In the genomic region with DNA sequence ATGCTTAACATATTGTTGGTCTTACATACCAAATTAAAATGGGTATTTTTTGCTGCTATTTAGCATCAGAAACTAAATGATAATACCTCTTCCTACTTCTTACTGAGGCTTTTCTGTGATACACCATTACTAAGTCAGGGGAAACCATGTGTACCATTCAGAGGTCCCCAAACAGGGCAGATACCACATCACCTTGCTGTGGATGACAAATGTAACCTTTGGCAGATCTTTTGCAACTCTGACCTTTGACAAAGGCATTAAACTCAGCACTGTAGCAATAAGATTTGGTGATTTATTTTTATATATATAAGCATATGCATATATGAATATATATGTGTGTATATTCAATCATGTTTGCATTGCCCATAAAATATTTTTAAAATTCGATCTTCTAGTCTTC, we compare ENCODE assay signal across 34 cellular contexts. TPM values are rescaled to one million over a fixed set of nuclear protein-coding genes. Genes with fewer than 3 reads are reported as not detected.
"Had no signal": no experiment of that assay in that cellular context is flagged by ENCODE, and none has a peak within 500 bp of the region (broad histone marks: within the 10 kb centered on the region; RNA-seq: fewer than 3 reads in every experiment).

No MANE protein-coding gene starts in this region.

- H2AFZ ChIP-seq: hepatocyte had no signal

- DNase-seq: activated CD4-positive, alpha-beta T cell treated with anti-CD3 and anti-CD28 coated beads for 48 hours; activated CD4-positive, alpha-beta T cell treated with anti-CD3 and anti-CD28 coated beads, Interleukin-2, amount 50 U/mL, for 48 hours; activated CD8-positive, alpha-beta memory T cell treated with anti-CD3 and anti-CD28 coated beads for 24 hours; activated effector memory CD4-positive, alpha-beta T cell treated with Interleukin-2 at 50 U/mL for 16 hours; activated naive CD4-positive, alpha-beta T cell treated with anti-CD3 and anti-CD28 coated beads for 36 hours; activated naive CD8-positive, alpha-beta T cell treated with anti-CD3 and anti-CD28 coated beads, Interleukin-2, amount 10 ng/mL, durations not matched to agents 7 days and 5 days; amniotic stem cell; brain microvascular endothelial cell; cortex of kidney; effector memory CD8-positive, alpha-beta T cell; erythroblast; gastrocnemius medialis; islet precursor cell; left cardiac atrium; mesenchymal stem cell; posterior cingulate gyrus; stimulated activated CD4-positive, alpha-beta T cell treated with anti-CD3 and anti-CD28 coated beads, Interleukin-4, amount 100 ng/mL, for 24 hours; T-helper 9 cell; testis; trophoblast cell had no signal

- H3K36me3 ChIP-seq: brain microvascular endothelial cell had no signal

- H3K4me3 ChIP-seq: gastrocnemius medialis, hepatocyte, skin epidermis, testis had no signal

- H3K9me3 ChIP-seq: gastrocnemius medialis, testis had no signal

- H3K27ac ChIP-seq: brain microvascular endothelial cell, gastrocnemius medialis, hepatocyte, skin epidermis, testis, VCaP had no signal

- FAIRE-seq: astrocyte, urothelium cell line had no signal

- H3K4me1 ChIP-seq: gastrocnemius medialis, testis had no signal

- ATAC-seq: activated CD4-positive, CD25-positive, alpha-beta regulatory T cell treated with anti-CD3 and anti-CD28 coated beads, Interleukin-2, amount 50 U/mL, for 24 hours; effector memory CD8-positive, alpha-beta T cell; gastrocnemius medialis; left cardiac atrium had no signal

- H3K9me3 Mint-ChIP-seq: activated naive CD4-positive, alpha-beta T cell treated with anti-CD3 and anti-CD28 coated beads for 36 hours; activated naive CD8-positive, alpha-beta T cell treated with anti-CD3 and anti-CD28 coated beads, Interleukin-2, amount 10 ng/mL, durations not matched to agents 7 days and 5 days; effector memory CD8-positive, alpha-beta T cell; nephron; stimulated activated memory B cell treated with anti-CD40 and anti-IgM and Interleukin-4, amounts not matched to agents 10 μg/mL and 1 μg/mL and 100 μg/mL, for 72 hours had no signal

- H3K79me2 ChIP-seq: hepatocyte had no signal

- H3K4me2 ChIP-seq: hepatocyte had no signal

- H3K4me3 Mint-ChIP-seq: activated naive CD4-positive, alpha-beta T cell treated with anti-CD3 and anti-CD28 coated beads for 36 hours; activated naive CD8-positive, alpha-beta T cell treated with anti-CD3 and anti-CD28 coated beads, Interleukin-2, amount 10 ng/mL, durations not matched to agents 7 days and 5 days; effector memory CD8-positive, alpha-beta T cell; nephron had no signal

- H3K27ac Mint-ChIP-seq: activated naive CD4-positive, alpha-beta T cell treated with anti-CD3 and anti-CD28 coated beads for 36 hours; activated naive CD8-positive, alpha-beta T cell treated with anti-CD3 and anti-CD28 coated beads, Interleukin-2, amount 10 ng/mL, durations not matched to agents 7 days and 5 days; nephron; stimulated activated memory B cell treated with anti-CD40 and anti-IgM and Interleukin-4, amounts not matched to agents 10 μg/mL and 1 μg/mL and 100 μg/mL, for 72 hours had no signal

- H3K27me3 ChIP-seq: brain microvascular endothelial cell, gastrocnemius medialis, hepatocyte, testis had no signal

- H3K4me1 Mint-ChIP-seq: activated naive CD8-positive, alpha-beta T cell treated with anti-CD3 and anti-CD28 coated beads, Interleukin-2, amount 10 ng/mL, durations not matched to agents 7 days and 5 days; nephron had no signal

- H3K27me3 Mint-ChIP-seq: activated naive CD8-positive, alpha-beta T cell treated with anti-CD3 and anti-CD28 coated beads, Interleukin-2, amount 10 ng/mL, durations not matched to agents 7 days and 5 days; effector memory CD8-positive, alpha-beta T cell; stimulated activated memory B cell treated with anti-CD40 and anti-IgM and Interleukin-4, amounts not matched to agents 10 μg/mL and 1 μg/mL and 100 μg/mL, for 72 hours had no signal

RNA-seq across cellular contexts. Expression of gene FAM177B, which starts 2.9 kb away (rescaled TPM):
- total RNA-seq: activated naive CD4-positive, alpha-beta T cell treated with anti-CD3 and anti-CD28 coated beads for 36 hours; activated naive CD8-positive, alpha-beta T cell treated with anti-CD3 and anti-CD28 coated beads, Interleukin-2, amount 10 ng/mL, durations not matched to agents 7 days and 5 days; astrocyte; cardiac septum; chondrocyte; left cardiac atrium; lower leg skin; osteoblast; sciatic nerve; T-helper 1 cell treated with Interleukin-12 subunit alpha and Interleukin-12 subunit beta and Interleukin-4 antibody, amounts not matched to agents 30 ng/mL and 1 ng/mL, for 36 hours had no signal
